ENCODE assay signal across 8 cellular contexts in genomic region chr5:32193591-32193990, GRCh38. TPM values are rescaled to one million over a fixed set of nuclear protein-coding genes. Genes with fewer than 3 reads are reported as not detected.
DNase-seq lines count a peak whose midpoint lies in the region; ATAC-seq lines count a peak whose summit lies in the region.

No MANE protein-coding gene starts in this region.

- no peaks in the 10 kb centered on the region for H3K36me3 ChIP-seq in BLaER1 treated with 17β-estradiol and CSF1 and Interleukin-3, amounts not matched to agents 10 nM and 100 nM

- intact Hi-C loops in left colon (cut with DNase I, micrococcal nuclease): no loop called here

- H3K4me1 ChIP-seq in BLaER1 treated with 17β-estradiol and CSF1 and Interleukin-3, amounts not matched to agents 10 nM and 100 nM: peaks cover 0 to 34% (median 10%) of the 10 kb centered on the region in 10 experiments; a peak in 14 of 20 replicates

- no peaks in the 10 kb centered on the region for H4K20me1 ChIP-seq in BLaER1 treated with 17β-estradiol and CSF1 and Interleukin-3, amounts not matched to agents 10 nM and 100 nM

- DNase-seq in NCI-H2107 treated with DMSO at 0.1 percent for 48 hours (lab: John Stamatoyannopoulos, UW; ENCODE audit: unreplicated experiment) (peak; percentile 95), amygdala (lab: John Stamatoyannopoulos, UW) (peak in 36 of 56 donors; percentile 3 to 62 (median 20)), left colon (peak; percentile 93), ureter (ENCODE audit: low spot score) (peak; percentile 91), NCI-H526 (lab: John Stamatoyannopoulos, UW) (no peak)
- DNase-seq in activated naive CD4-positive, alpha-beta T cell treated with anti-CD3 and anti-CD28 coated beads, Interleukin-2, amount 50 U/mL, for 72 hours (ENCODE audit: low spot score in 2 of 2): no peak

- no peaks in the 10 kb centered on the region for H3K36me3 Mint-ChIP-seq in activated naive CD4-positive, alpha-beta T cell treated with anti-CD3 and anti-CD28 coated beads, Interleukin-2, amount 50 U/mL, for 72 hours

- no peaks in the 10 kb centered on the region for H3K9me3 Mint-ChIP-seq in activated naive CD4-positive, alpha-beta T cell treated with anti-CD3 and anti-CD28 coated beads, Interleukin-2, amount 50 U/mL, for 72 hours

- peak overlapping the region in 9 of 11 experiments; percentile 2 to 91 (median 67); a peak in 12 of 22 replicates for H3K4me2 ChIP-seq in BLaER1 treated with 17β-estradiol and CSF1 and Interleukin-3, amounts not matched to agents 10 nM and 100 nM

- H3K4me3 ChIP-seq in BLaER1 treated with 17β-estradiol and CSF1 and Interleukin-3, amounts not matched to agents 10 nM and 100 nM: peak overlapping the region in 3 of 10 experiments; percentile 7 to 19 (median 12); a peak in 2 of 20 replicates

- H3K9ac ChIP-seq in BLaER1 treated with 17β-estradiol and CSF1 and Interleukin-3, amounts not matched to agents 10 nM and 100 nM: peak overlapping the region in 4 of 11 experiments; percentile 33 to 79 (median 64); a peak in 6 of 22 replicates

- H3K9me3 ChIP-seq in BLaER1 treated with 17β-estradiol and CSF1 and Interleukin-3, amounts not matched to agents 10 nM and 100 nM (replicated peaks in 1 of 11): peaks cover 0 to 12% (median 5%) of the 10 kb centered on the region in 11 experiments; a peak in 12 of 22 replicates

- H3K27ac Mint-ChIP-seq in activated naive CD4-positive, alpha-beta T cell treated with anti-CD3 and anti-CD28 coated beads, Interleukin-2, amount 50 U/mL, for 72 hours: no peak overlapping the region

- no peaks in the 10 kb centered on the region for H3K27me3 ChIP-seq in BLaER1 treated with 17β-estradiol and CSF1 and Interleukin-3, amounts not matched to agents 10 nM and 100 nM

- ATAC-seq in HG02571 (IDR thresholded peaks at IDR 0.05; ENCODE audit: unreplicated experiment) (peak; percentile 56), left colon (peak; percentile 95)
- no peak for ATAC-seq in activated naive CD4-positive, alpha-beta T cell treated with anti-CD3 and anti-CD28 coated beads, Interleukin-2, amount 50 U/mL, for 72 hours

- H3K27ac ChIP-seq in BLaER1 treated with 17β-estradiol and CSF1 and Interleukin-3, amounts not matched to agents 10 nM and 100 nM: peak overlapping the region in 5 of 11 experiments; percentile 50 to 79 (median 66); a peak in 8 of 22 replicates

RNA-seq across cellular contexts. Expression of gene GOLPH3, which starts 19.5 kb away (rescaled TPM):
- total RNA-seq in left colon: 100 to 1,000 TPM; 123 to 131 TPM
- 82.0 TPM for total RNA-seq in ureter
- 10 to 100 TPM; 35.9 to 56.9 TPM for total RNA-seq in activated naive CD4-positive, alpha-beta T cell treated with anti-CD3 and anti-CD28 coated beads, Interleukin-2, amount 50 U/mL, for 72 hours

Comparison
In these comparisons a context has a peak if more than half of its experiments do, and no peak if none do; other contexts are left out.
1. ATAC-seq: peak in HG02571 (single experiment) and left colon (single experiment); none in activated naive CD4-positive, alpha-beta T cell treated with anti-CD3 and anti-CD28 coated beads, Interleukin-2, amount 50 U/mL, for 72 hours (0 of 2).
2. DNase-seq: peak in NCI-H2107 treated with DMSO at 0.1 percent for 48 hours (single experiment), amygdala (36 of 56), left colon (2 of 2) and ureter (single experiment); none in NCI-H526 (0 of 2) and activated naive CD4-positive, alpha-beta T cell treated with anti-CD3 and anti-CD28 coated beads, Interleukin-2, amount 50 U/mL, for 72 hours (0 of 2).